ENCODE assay signal across 8 cellular contexts in the genomic region with DNA sequence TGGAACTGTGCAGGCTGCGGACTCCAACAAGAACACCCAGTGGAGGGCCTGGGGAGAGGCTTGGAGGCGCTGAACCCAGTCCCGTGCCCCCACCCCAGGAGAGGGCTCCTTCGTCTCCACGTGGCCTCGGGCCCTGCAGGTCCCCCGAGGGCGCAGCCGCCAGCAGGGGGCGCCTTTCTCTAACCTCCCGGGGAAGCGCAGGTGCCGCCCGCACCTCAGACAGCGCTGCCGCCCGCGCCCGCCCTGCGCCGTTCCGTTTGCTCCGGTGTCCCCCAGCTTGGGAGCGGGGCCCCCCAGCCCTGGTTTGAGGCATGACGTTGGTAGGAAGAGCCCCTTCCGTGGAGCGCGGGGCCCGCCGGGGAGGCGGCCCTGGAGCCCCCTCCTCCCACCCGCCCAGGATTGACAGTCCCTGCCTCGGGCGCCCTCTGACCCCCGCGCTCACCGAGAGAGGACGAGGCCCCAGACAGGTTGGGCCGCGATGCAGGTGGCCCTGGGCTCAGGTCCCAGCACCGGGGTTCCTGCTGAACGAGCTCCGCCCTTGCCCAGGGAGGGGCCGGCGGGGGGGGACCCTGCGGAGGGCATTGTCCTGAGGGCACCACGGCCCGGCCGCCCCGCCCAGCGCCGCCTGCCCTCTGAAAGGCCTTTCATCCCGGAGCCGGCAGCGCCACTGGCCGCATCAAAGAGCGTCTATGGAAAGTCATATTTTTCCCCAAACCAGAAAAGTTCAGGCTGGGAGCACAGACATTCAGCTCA. TPM values are rescaled to one million over a fixed set of nuclear protein-coding genes. Genes with fewer than 3 reads are reported as not detected.
DNase-seq lines count a peak whose midpoint lies in the region; ATAC-seq, FAIRE-seq and TF ChIP-seq lines count a peak whose summit lies in the region.

No MANE protein-coding gene starts in this region.

- peaks cover 2% of the 10 kb centered on the region for H3K36me3 Mint-ChIP-seq in neural progenitor cell

- no peak overlapping the region for H3K9ac ChIP-seq in neural progenitor cell

- no peaks in the 10 kb centered on the region for H3K27me3 ChIP-seq in Panc1 (ENCODE audit: control insufficient read depth, insufficient read depth, low read length)
- H3K27me3 ChIP-seq in neural progenitor cell = no peaks in the 10 kb centered on the region

- in situ Hi-C loops in GM13977 (cut with MboI; ENCODE audit: low pct_unique_long_range_greater_than_20kb, low sequenced_read_pairs, unreplicated experiment) (no loop called here), Panc1 (cut with HindIII; ENCODE audit: low pct_unique_long_range_greater_than_20kb, low sequenced_read_pairs) (loop anchor here (10.0 kb wide), 1 partner anchor 162 kb away; no protein-coding TSS in a partner anchor)

- CTCF ChIA-PET in A549 (lab: Yijun Ruan, JAX) (interaction anchor here (0.6 to 5.4 kb wide), 59 partner anchors 10 to 525 kb away, joined by 3 to 78 read pairs (median 4); partner anchors contain the start of gene PDGFA), Panc1 (lab: Charles Lee) (interaction anchor here (0.7 to 0.8 kb wide), 2 partner anchors 213 to 271 kb away, joined by 3 to 4 read pairs; no protein-coding TSS in a partner anchor)

- H3K4me3 Mint-ChIP-seq in neural progenitor cell = peak overlapping the region; percentile 10

- ATAC-seq in A549 (peak; percentile 94 to 99), Panc1 (peak; percentile 98), HG03565 (IDR thresholded peaks at IDR 0.05; ENCODE audit: unreplicated experiment) (no peak)
- ATAC-seq in stimulated activated naive CD8-positive, alpha-beta T cell treated with anti-CD3 and anti-CD28 coated beads, Interleukin-15, Interleukin-2, amounts not matched to agents 100 U/mL and 50 U/mL, for 24 hours = peak; percentile 97

- peak; percentile 76 to 81 for DNase-seq in A549 (ENCODE audit: low read depth in 1 of 2, low spot score in 1 of 2)
- peak; percentile 84 for DNase-seq in GM13977 (ENCODE audit: low spot score)
- no peak for DNase-seq in Panc1 (ENCODE audit: low read depth, low spot score)
- DNase-seq in activated T-helper 1 cell treated with anti-CD3 and anti-CD28 coated beads, Interleukin-2, amount 50 U/mL, for 16 hours (ENCODE audit: low read depth in 1 of 2, low spot score in 1 of 2) = peak; percentile 83 to 93
- peak; percentile 47 for DNase-seq in fibroblast of the aortic adventitia (ENCODE audit: low read depth)
- DNase-seq in neural progenitor cell (ENCODE audit: low spot score) = peak; percentile 88
- peak; percentile 98 for DNase-seq in stimulated activated naive CD8-positive, alpha-beta T cell treated with anti-CD3 and anti-CD28 coated beads, Interleukin-15, Interleukin-2, amounts not matched to agents 100 U/mL and 50 U/mL, for 24 hours

- peak; percentile 88 for TF ChIP-seq CTCF in A549 (IDR thresholded peaks at IDR 0.05)
- peak; percentile 58 for TF ChIP-seq CTCF in GM13977 (IDR thresholded peaks at IDR 0.05; ENCODE audit: extremely low read depth, insufficient read depth, missing control alignments)
- peak; percentile 96 for TF ChIP-seq CTCF in Panc1 (IDR thresholded peaks at IDR 0.05)
- peak; percentile 71 for TF ChIP-seq CTCF in fibroblast of the aortic adventitia (IDR thresholded peaks at IDR 0.05; ENCODE audit: insufficient read depth, low read length)
- peak; percentile 89 for TF ChIP-seq CTCF in neural progenitor cell (IDR thresholded peaks at IDR 0.05)

- peaks cover 29% of the 10 kb centered on the region for H3K27me3 Mint-ChIP-seq in neural progenitor cell (ENCODE audit: insufficient read depth, low read depth)

- POLR2A ChIA-PET in A549 (lab: Yijun Ruan, JAX) = interaction anchor here (0.6 to 1.7 kb wide), 3 partner anchors 103 to 434 kb away, joined by 6 to 8 read pairs (median 8); no protein-coding TSS in a partner anchor
- POLR2A ChIA-PET in Panc1 (lab: Charles Lee) = interaction anchor here (0.7 kb wide), 1 partner anchor 298 kb away, joined by 4 read pairs; no protein-coding TSS in a partner anchor

- FAIRE-seq in A549 (lab: Jason Lieb, UNC) = no peak

- H3K27ac ChIP-seq in A549 = peak overlapping the region; percentile 81 to 87
- H3K27ac ChIP-seq in Panc1 (ENCODE audit: low read length) = no peak overlapping the region
- H3K27ac ChIP-seq in neural progenitor cell = no peak overlapping the region

- TF ChIP-seq RAD21 in A549 (conservative IDR thresholded peaks at IDR 0.05 in 1 of 2, IDR thresholded peaks at IDR 0.05 in 1 of 2) = peak; percentile 83 to 94

- H3K9me3 ChIP-seq in A549 (no peaks in the 10 kb centered on the region), Panc1 (ENCODE audit: control insufficient read depth, insufficient read depth, low read depth, low read length) (no peaks in the 10 kb centered on the region), neural progenitor cell (ENCODE audit: low read depth) (no peaks in the 10 kb centered on the region)

- intact Hi-C loops in Panc1 (cut with micrococcal nuclease; ENCODE audit: unreplicated experiment) = loop anchor here (5.0 kb wide), 1 partner anchor 304 kb away; no protein-coding TSS in a partner anchor

- H3K4me3 ChIP-seq in A549 (peak overlapping the region; percentile 64), Panc1 (ENCODE audit: low read depth in 2 of 2, low read length in 2 of 2) (peak overlapping the region; percentile 29 to 45), fibroblast of the aortic adventitia (ENCODE audit: low read depth, low read length) (no peak overlapping the region), neural progenitor cell (peak overlapping the region; percentile 52)

- 2% methylated on average over 8 of the region's 57 CpGs for WGBS in A549 (ENCODE audit: missing lambda C conversion rate)

- no peaks in the 10 kb centered on the region for H3K79me2 ChIP-seq in neural progenitor cell (ENCODE audit: low read depth)

- H3K9me3 Mint-ChIP-seq in neural progenitor cell = peaks cover 9% of the 10 kb centered on the region

- H3K4me2 ChIP-seq in A549 (peak overlapping the region; percentile 100), neural progenitor cell (peak overlapping the region; percentile 98)

- BruUV-seq in Panc1 (replicated peaks; lab: Mats Ljungman, UMichigan) = no TSS peak

- peak overlapping the region; percentile 95 for H2AFZ ChIP-seq in neural progenitor cell (replicated peaks)

- H3K4me1 Mint-ChIP-seq in neural progenitor cell = peaks cover 30% of the 10 kb centered on the region

- TF ChIP-seq POLR2A in A549 (IDR thresholded peaks at IDR 0.05; ENCODE audit: low read length) = no peak

- H4K20me1 ChIP-seq in neural progenitor cell (ENCODE audit: low read depth) = no peaks in the 10 kb centered on the region

- H3K36me3 ChIP-seq in Panc1 (ENCODE audit: control insufficient read depth, insufficient read depth, low read length) (no peaks in the 10 kb centered on the region), neural progenitor cell (no peaks in the 10 kb centered on the region)

- no peak for TF ChIP-seq EP300 in A549 (IDR thresholded peaks at IDR 0.05)

- H3K27ac Mint-ChIP-seq in neural progenitor cell = no peak overlapping the region

- peaks cover 24% of the 10 kb centered on the region for H3F3A ChIP-seq in neural progenitor cell (ENCODE audit: low read depth)

- H3K4me1 ChIP-seq in A549 (peaks cover 12% of the 10 kb centered on the region), Panc1 (ENCODE audit: control insufficient read depth, insufficient read depth, low read length) (no peaks in the 10 kb centered on the region; the same call in 1 of the 2 replicates), neural progenitor cell (peaks cover 6% of the 10 kb centered on the region)

TF ChIP-seq in A549, 52 proteins besides CTCF, POLR2A, EP300 and RAD21:
- TF ChIP-seq SMC3 (IDR thresholded peaks at IDR 0.05) = peak; percentile 97
- no peak for TF ChIP-seq HOXB5 (CRISPR knock-in tag; IDR thresholded peaks at IDR 0.05)
- peak; percentile 96 for TF ChIP-seq MAX (IDR thresholded peaks at IDR 0.05)
- TF ChIP-seq E2F6 (IDR thresholded peaks at IDR 0.05; ENCODE audit: borderline replicate concordance, low read depth) = peak; percentile 80
- peak; percentile 89 for TF ChIP-seq MYC (IDR thresholded peaks at IDR 0.05; ENCODE audit: borderline replicate concordance, low read length)
- 0 out of 5 replicates have a peak, but pooled peaks of 1 of the 2 experiments have one; percentile 27 for TF ChIP-seq JUN (IDR thresholded peaks at IDR 0.05)
- TF ChIP-seq, protein P1, sequence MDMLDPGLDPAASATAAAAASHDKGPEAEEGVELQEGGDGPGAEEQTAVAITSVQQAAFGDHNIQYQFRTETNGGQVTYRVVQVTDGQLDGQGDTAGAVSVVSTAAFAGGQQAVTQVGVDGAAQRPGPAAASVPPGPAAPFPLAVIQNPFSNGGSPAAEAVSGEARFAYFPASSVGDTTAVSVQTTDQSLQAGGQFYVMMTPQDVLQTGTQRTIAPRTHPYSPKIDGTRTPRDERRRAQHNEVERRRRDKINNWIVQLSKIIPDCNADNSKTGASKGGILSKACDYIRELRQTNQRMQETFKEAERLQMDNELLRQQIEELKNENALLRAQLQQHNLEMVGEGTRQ (IDR thresholded peaks at IDR 0.05) = peak; percentile 35; the same call in 1 of the 2 replicates
- 0 out of 2 replicates have a peak, but pooled peaks have one; percentile 60 for TF ChIP-seq RNF2 (IDR thresholded peaks at IDR 0.05; ENCODE audit: borderline replicate concordance, low read depth)
- no peak for TF ChIP-seq ZC3H11A (IDR thresholded peaks at IDR 0.05)

RNA-seq across cellular contexts. Expression of gene FOXL3, which starts 42.9 kb away (rescaled TPM):
- not detected in 2 replicates for polyA plus RNA-seq in A549 (2011; rRNA removed)
- not detected in 2 replicates for polyA plus RNA-seq in A549 (2012; cell fraction: cytosol; rRNA removed)
- not detected in 2 replicates for polyA plus RNA-seq in A549 (2012; cell fraction: nucleus; rRNA removed)
- polyA plus RNA-seq in A549 (2017; fragmentation: RNase III; extraction: RNeasy Plus Mini Kit Qiagen cat#74134 plus additional on column Dnase treatment) = not detected in 3 replicates
- polyA minus RNA-seq in A549 (2011; rRNA and poly(A)+ RNA removed) = not detected in 2 replicates
- not detected for total RNA-seq in Panc1 (2021; ENCODE audit: unreplicated experiment)
- not detected for polyA plus RNA-seq in Panc1 (2012; ENCODE audit: insufficient read length)
- total RNA-seq in fibroblast of the aortic adventitia (ENCODE audit: low replicate concordance) = not detected in 2 replicates
- not detected in 2 replicates for total RNA-seq in neural progenitor cell (ENCODE audit: low replicate concordance)

Comparison
In these comparisons a context has a peak if more than half of its experiments do, and no peak if none do; other contexts are left out.
1. H3K27ac ChIP-seq: peak in A549 (2 of 2); none in Panc1 (single experiment) and neural progenitor cell (single experiment).
2. Peak in every context shown above with its lines, with median percentiles within 50 percentile points of each other: CTCF ChIP-seq.